Comparison of ENCODE assay signal across 8 cellular contexts in the genomic region with DNA sequence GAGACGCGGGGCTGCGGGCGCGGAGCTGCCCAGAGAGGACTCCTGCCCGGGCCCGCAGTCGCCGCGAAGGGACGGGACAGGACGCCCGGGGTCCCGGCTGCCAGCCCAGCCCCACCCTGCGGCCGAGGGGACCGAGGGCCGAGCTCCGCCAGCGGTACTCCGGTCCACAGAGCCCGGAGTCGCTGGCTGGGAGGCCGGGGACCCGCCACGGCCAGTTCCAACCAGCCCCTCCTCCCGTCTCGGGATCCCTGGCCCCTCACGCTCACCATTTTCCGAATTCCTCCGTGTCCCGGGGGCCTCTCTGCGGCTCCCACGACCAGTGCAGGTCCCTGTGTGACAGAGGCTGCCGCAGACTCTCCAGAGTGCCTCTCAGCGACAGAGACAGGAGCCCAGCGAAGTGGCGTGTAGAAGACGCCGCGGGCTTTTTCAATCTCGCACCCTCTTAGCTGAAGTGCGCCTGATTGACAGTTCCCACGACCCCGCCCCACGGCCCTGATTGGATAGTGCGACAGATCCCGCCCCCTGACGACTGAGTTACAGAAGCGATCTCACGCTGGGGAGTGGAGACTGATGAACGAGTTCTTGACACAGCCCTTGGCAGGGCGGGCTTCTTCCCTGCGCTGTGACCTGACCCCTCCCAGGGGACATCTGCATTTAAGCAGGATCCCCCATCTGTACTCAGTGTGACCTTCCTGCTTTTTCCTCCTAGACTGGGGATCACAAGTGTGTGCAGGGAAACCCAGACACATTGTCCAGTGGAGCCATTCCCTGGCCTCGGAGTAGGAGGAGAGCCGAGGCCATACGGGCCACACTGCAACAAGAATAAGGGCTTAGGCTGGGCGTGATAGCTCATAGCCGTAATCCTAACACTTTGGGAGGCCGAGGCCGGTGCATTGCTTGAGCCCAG.
DNase-seq lines count a peak whose midpoint lies in the region; ATAC-seq lines count a peak whose summit lies in the region.

No MANE protein-coding gene starts in this region.

- peaks cover 49 to 64% of the 10 kb centered on the region in 2 donors for H3K27me3 Mint-ChIP-seq in effector memory CD8-positive, alpha-beta T cell
- H3K27me3 Mint-ChIP-seq in memory B cell: peaks cover 24% of the 10 kb centered on the region

- peak overlapping the region; percentile 84 to 85 for H3K4me3 Mint-ChIP-seq in effector memory CD8-positive, alpha-beta T cell
- H3K4me3 Mint-ChIP-seq in memory B cell: peak overlapping the region; percentile 93

- H3K36me3 Mint-ChIP-seq in effector memory CD8-positive, alpha-beta T cell (ENCODE audit: insufficient read depth): no peaks in the 10 kb centered on the region
- H3K36me3 Mint-ChIP-seq in memory B cell: no peaks in the 10 kb centered on the region

- ATAC-seq in HG03432 (IDR thresholded peaks at IDR 0.05; ENCODE audit: unreplicated experiment) (peak; percentile 76), memory B cell (ENCODE audit: low read depth) (peak; percentile 97)
- peak; percentile 84 for ATAC-seq in effector memory CD8-positive, alpha-beta T cell (replicated peaks)

- H3K27ac Mint-ChIP-seq in effector memory CD8-positive, alpha-beta T cell: peak overlapping the region in 1 of 2 donors; percentile 75
- H3K27ac Mint-ChIP-seq in memory B cell: no peak overlapping the region

- H3K9me3 Mint-ChIP-seq in effector memory CD8-positive, alpha-beta T cell: no peaks in the 10 kb centered on the region
- H3K9me3 Mint-ChIP-seq in memory B cell: no peaks in the 10 kb centered on the region

- peaks cover 10 to 11% of the 10 kb centered on the region in 2 donors for H3K4me1 Mint-ChIP-seq in effector memory CD8-positive, alpha-beta T cell (ENCODE audit: low read depth in 2 of 2)
- peaks cover 10% of the 10 kb centered on the region for H3K4me1 Mint-ChIP-seq in memory B cell

- DNase-seq in NCI-H1694 treated with DMSO at 0.1 percent for 48 hours (lab: John Stamatoyannopoulos, UW) (peak; percentile 1), NCI-H1694 (lab: John Stamatoyannopoulos, UW) (no peak), NCI-H774 (lab: John Stamatoyannopoulos, UW) (peak; percentile 85), memory B cell (ENCODE audit: low spot score in 2 of 2) (peak; percentile 68 to 72)
- DNase-seq in activated CD8-positive, alpha-beta memory T cell treated with anti-CD3 and anti-CD28 coated beads for 24 hours: peak; percentile 91
- peak; percentile 35 to 52 (median 37) for DNase-seq in effector memory CD8-positive, alpha-beta T cell
- peak; percentile 58 to 80 (median 74) for DNase-seq in stimulated activated CD4-positive, alpha-beta T cell treated with anti-CD3 and anti-CD28 coated beads, TNF-alpha, amount 100 ng/mL, for 4 hours (ENCODE audit: low read depth in 3 of 3)
